ENCODE assay signal across 12 cellular contexts in genomic region chr1:53316742-53317650, GRCh38. TPM values are rescaled to one million over a fixed set of nuclear protein-coding genes. Genes with fewer than 3 reads are reported as not detected.
A peak's percentile ranks its signal among the peaks of the same experiment; 100 is the strongest.
DNase-seq lines count a peak whose midpoint lies in the region; ATAC-seq and TF ChIP-seq lines count a peak whose summit lies in the region.
"Had no signal": no experiment of that assay in that cellular context is flagged by ENCODE, and none has a peak within 500 bp of the region (broad histone marks: within the 10 kb centered on the region; RNA-seq: fewer than 3 reads in every experiment).

No MANE protein-coding gene starts in this region.

- no peaks in the 10 kb centered on the region for H3K27me3 ChIP-seq in neural progenitor cell
- H3K27me3 ChIP-seq in HAP-1 (ENCODE audit: low read depth) = no peaks in the 10 kb centered on the region
- H3K27me3 ChIP-seq: right lobe of liver, tibial artery had no signal

- H3K27ac Mint-ChIP-seq in neural progenitor cell = peak overlapping the region; percentile 87

- H3K4me3 Mint-ChIP-seq in neural progenitor cell = no peak overlapping the region

- H3K27me3 Mint-ChIP-seq in neural progenitor cell (ENCODE audit: insufficient read depth, low read depth) = peaks cover 9% of the 10 kb centered on the region

- DNase-seq in NCI-H748 (lab: John Stamatoyannopoulos, UW; ENCODE audit: unreplicated experiment) (peak; percentile 5), NCI-H748 treated with DMSO at 0.1 percent for 48 hours (lab: John Stamatoyannopoulos, UW) (no peak), NCI-H1092 treated with DMSO at 0.1 percent for 48 hours (lab: John Stamatoyannopoulos, UW) (peak; percentile 58), neural progenitor cell (ENCODE audit: low spot score) (no peak), SIG-M5 treated with dmso at 0.1 percent for 504 hours (lab: John Stamatoyannopoulos, UW; ENCODE audit: unreplicated experiment) (no peak), HAP-1 (ENCODE audit: low spot score in 2 of 2) (no peak)
- DNase-seq: activated T-cell treated with anti-CD3 and anti-CD28 coated beads for 4 hours, right lobe of liver, tibial artery had no signal

- no peak for ATAC-seq in GM18858 (IDR thresholded peaks at IDR 0.05; ENCODE audit: unreplicated experiment)
- ATAC-seq: right lobe of liver had no signal

- H3F3A ChIP-seq in neural progenitor cell (ENCODE audit: low read depth) = peaks cover 3% of the 10 kb centered on the region

- H3K4me3 ChIP-seq in neural progenitor cell (no peak overlapping the region), HAP-1 (no peak overlapping the region)
- H3K4me3 ChIP-seq: right lobe of liver, tibial artery had no signal

- H3K79me2 ChIP-seq in neural progenitor cell (ENCODE audit: low read depth) = peaks cover 63% of the 10 kb centered on the region

- H2AFZ ChIP-seq in neural progenitor cell (replicated peaks) = no peak overlapping the region

- peak overlapping the region; percentile 74 for H3K27ac ChIP-seq in angular gyrus (ENCODE audit: low read depth, low read length)
- no peak overlapping the region for H3K27ac ChIP-seq in neural progenitor cell
- H3K27ac ChIP-seq: epithelial cell of prostate, right lobe of liver, tibial artery had no signal

- peaks cover 22% of the 10 kb centered on the region for H3K4me1 Mint-ChIP-seq in neural progenitor cell

- TF ChIP-seq CTCF in neural progenitor cell (IDR thresholded peaks at IDR 0.05) = no peak

- in situ Hi-C loops in HAP-1 (cut with MboI; ENCODE audit: low sequenced_read_pairs) = no loop called here

- no peaks in the 10 kb centered on the region for H3K36me3 ChIP-seq in neural progenitor cell
- peaks cover 31% of the 10 kb centered on the region for H3K36me3 ChIP-seq in HAP-1 (replicated peaks)
- H3K36me3 ChIP-seq: right lobe of liver, tibial artery had no signal

- H3K9me3 Mint-ChIP-seq in neural progenitor cell = no peaks in the 10 kb centered on the region

- H3K4me1 ChIP-seq in neural progenitor cell (peaks cover 25% of the 10 kb centered on the region), HAP-1 (no peaks in the 10 kb centered on the region)
- H3K4me1 ChIP-seq: right lobe of liver had no signal

- H4K20me1 ChIP-seq in neural progenitor cell (ENCODE audit: low read depth) = peaks cover 67% of the 10 kb centered on the region

- no peak overlapping the region for H3K4me2 ChIP-seq in neural progenitor cell

- H3K9me3 ChIP-seq in neural progenitor cell (ENCODE audit: low read depth) (no peaks in the 10 kb centered on the region), HAP-1 (no peaks in the 10 kb centered on the region)
- H3K9me3 ChIP-seq: right lobe of liver, tibial artery had no signal

- peaks cover 2% of the 10 kb centered on the region for H3K36me3 Mint-ChIP-seq in neural progenitor cell

- peak overlapping the region; percentile 28 for H3K9ac ChIP-seq in neural progenitor cell

RNA-seq across cellular contexts. Expression of gene LRP8, which starts 10.9 kb away (rescaled TPM):
- 15.6 and 25.7 TPM in 2 replicates for total RNA-seq in neural progenitor cell (ENCODE audit: low replicate concordance)

Comparison
In these comparisons a context has a peak if more than half of its experiments do, and no peak if none do; other contexts are left out.
1. DNase-seq: peak in NCI-H748 (single experiment) and NCI-H1092 treated with DMSO at 0.1 percent for 48 hours (single experiment); none in NCI-H748 treated with DMSO at 0.1 percent for 48 hours (single experiment), neural progenitor cell (single experiment), SIG-M5 treated with dmso at 0.1 percent for 504 hours (single experiment) and HAP-1 (0 of 2).